Comparison of ENCODE assay signal across 1 cellular context in genomic region chr10:78937800-78938694, GRCh38.
TF ChIP-seq lines count a peak whose summit lies in the region.

No MANE protein-coding gene starts in this region.

TF ChIP-seq in HepG2, 621 proteins besides CTCF, POLR2A, EP300 and RAD21 (continued from another document):
- TF ChIP-seq PAXIP1 (CRISPR knock-in tag; conservative IDR thresholded peaks at IDR 0.05) (peak; percentile 61; the same call in 1 of the 2 replicates), ZNF629 (CRISPR knock-in tag; conservative IDR thresholded peaks at IDR 0.05) (no peak), ZFX (CRISPR knock-in tag; IDR thresholded peaks at IDR 0.05; ENCODE audit: low read depth) (peak; percentile 74), CHD2 (IDR thresholded peaks at IDR 0.05; ENCODE audit: low read depth, low read length) (no peak), ZFYVE20 (CRISPR knock-in tag; IDR thresholded peaks at IDR 0.05; ENCODE audit: borderline replicate concordance, low read depth) (no peak), ARID5B (CRISPR knock-in tag; IDR thresholded peaks at IDR 0.05) (peak; percentile 51), ZNF598 (CRISPR knock-in tag; IDR thresholded peaks at IDR 0.05; ENCODE audit: borderline replicate concordance) (no peak), ZNF468 (CRISPR knock-in tag; IDR thresholded peaks at IDR 0.05) (no peak), SKI (IDR thresholded peaks at IDR 0.05; ENCODE audit: partially characterized antibody) (peak; percentile 29), REXO4 (CRISPR knock-in tag; IDR thresholded peaks at IDR 0.05; ENCODE audit: borderline replicate concordance) (no peak), TEAD2 (CRISPR knock-in tag; IDR thresholded peaks at IDR 0.05) (no peak), ADNP (CRISPR knock-in tag; IDR thresholded peaks at IDR 0.05) (no peak), ZNF451 (CRISPR knock-in tag; IDR thresholded peaks at IDR 0.05) (0 out of 2 replicates have a peak, but pooled peaks have one; percentile 16), ZNF687 (CRISPR knock-in tag; IDR thresholded peaks at IDR 0.05) (peak; percentile 66), ZSCAN21 (CRISPR knock-in tag; IDR thresholded peaks at IDR 0.05; ENCODE audit: borderline replicate concordance) (no peak), ZBTB7B (CRISPR knock-in tag; IDR thresholded peaks at IDR 0.05) (peak; percentile 60; the same call in 1 of the 2 replicates), ZNF572 (CRISPR knock-in tag; IDR thresholded peaks at IDR 0.05) (no peak), GFI1 (CRISPR knock-in tag; IDR thresholded peaks at IDR 0.05; ENCODE audit: borderline replicate concordance) (no peak), EZH2 (conservative IDR thresholded peaks at IDR 0.05; ENCODE audit: low read depth, low read length) (no peak), PATZ1 (CRISPR knock-in tag; IDR thresholded peaks at IDR 0.05) (peak; percentile 84), ZNF251 (CRISPR knock-in tag; IDR thresholded peaks at IDR 0.05) (no peak)
